Comparison of ENCODE assay signal across 11 cellular contexts in the genomic region with DNA sequence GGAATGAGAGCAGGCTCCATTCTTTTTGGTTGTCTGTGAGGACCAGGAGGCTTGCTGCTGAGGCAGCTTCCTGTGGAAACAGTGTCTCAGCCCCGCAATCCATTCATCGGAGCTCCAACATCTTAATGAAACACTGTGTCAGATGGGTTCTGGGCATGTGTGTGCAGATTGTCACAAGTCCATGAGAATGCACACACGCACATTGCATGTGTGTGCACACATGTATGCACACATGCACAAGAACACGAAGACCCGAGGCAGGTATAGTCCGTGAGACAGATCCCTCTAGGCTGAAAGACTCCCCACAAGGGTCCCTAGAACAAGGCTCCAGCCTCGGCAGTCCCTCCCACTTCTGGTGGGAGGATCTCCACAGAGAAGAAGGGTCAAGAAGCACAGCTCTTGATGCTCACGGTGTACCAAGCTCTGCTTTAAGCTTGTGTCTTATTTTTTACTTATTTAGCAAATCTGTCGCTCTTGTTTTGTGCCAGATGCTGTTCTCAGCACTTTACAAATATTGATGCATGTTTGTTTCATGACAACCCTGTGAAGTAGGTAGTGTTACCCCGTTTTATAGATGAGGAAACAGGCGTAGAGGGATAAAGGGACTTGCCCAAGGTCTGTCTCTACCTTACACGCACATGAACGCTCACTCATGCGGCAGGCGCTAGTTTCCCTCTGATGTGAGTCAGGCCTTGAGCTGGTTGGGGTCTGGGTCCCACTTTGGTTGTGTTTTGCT.
DNase-seq lines count a peak whose midpoint lies in the region; ATAC-seq and TF ChIP-seq lines count a peak whose summit lies in the region.
"Had no signal": no experiment of that assay in that cellular context is flagged by ENCODE, and none has a peak within 500 bp of the region (broad histone marks: within the 10 kb centered on the region; RNA-seq: fewer than 3 reads in every experiment).

No MANE protein-coding gene starts in this region.

- H3K27me3 ChIP-seq in transverse colon (no peaks in the 10 kb centered on the region), Karpas-422 (ENCODE audit: low read length) (no peaks in the 10 kb centered on the region)

- H3K36me3 ChIP-seq in transverse colon, result no peaks in the 10 kb centered on the region
- no peaks in the 10 kb centered on the region for H3K36me3 ChIP-seq in Karpas-422 (ENCODE audit: insufficient read depth, low read length)

- peak overlapping the region in 1 of 2 donors; percentile 57 for H3K27ac ChIP-seq in coronary artery
- H3K27ac ChIP-seq in transverse colon, result peak overlapping the region; percentile 61 to 76 (median 69)
- no peak overlapping the region for H3K27ac ChIP-seq in Karpas-422 (ENCODE audit: low read length)

- H3K9ac ChIP-seq in Karpas-422 (ENCODE audit: low read length), result no peak overlapping the region

- intact Hi-C loops in transverse colon (cut with DNase I; ENCODE audit: low total_unique reads), result no loop called here

- TF ChIP-seq POLR2A in transverse colon (IDR thresholded peaks at IDR 0.05), result no peak

- H2AFZ ChIP-seq in Karpas-422 (ENCODE audit: low read length), result no peak overlapping the region

- ATAC-seq in HG03439 (IDR thresholded peaks at IDR 0.05; ENCODE audit: unreplicated experiment), result no peak

- TF ChIP-seq CTCF in coronary artery (IDR thresholded peaks at IDR 0.05), result no peak
- no peak for TF ChIP-seq CTCF in transverse colon (IDR thresholded peaks at IDR 0.05)

- peak; percentile 50 for DNase-seq in activated effector memory CD4-positive, alpha-beta T cell treated with anti-CD3 and anti-CD28 coated beads, Interleukin-2, amount 50 U/mL, for 16 hours
- DNase-seq in activated effector memory CD4-positive, alpha-beta T cell treated with Interleukin-2 at 50 U/mL for 16 hours, result no peak
- DNase-seq in coronary artery (ENCODE audit: low spot score), result peak; percentile 55
- DNase-seq in mucosa of gallbladder (ENCODE audit: low spot score), result peak; percentile 9
- no peak for DNase-seq in transverse colon
- no peak for DNase-seq in Karpas-422
- DNase-seq in activated CD4-positive, alpha-beta T cell treated with anti-CD3 and anti-CD28 coated beads, Interleukin-2, amount 50 U/mL, for 48 hours, result no peak
- DNase-seq: ACHN; activated CD4-positive, alpha-beta memory T cell treated with anti-CD3 and anti-CD28 coated beads, Interleukin-2, amount 10 ng/mL, durations not matched to agents 7 days and 5 days; NCI-H69 had no signal

- H3K9me3 ChIP-seq in transverse colon, result no peaks in the 10 kb centered on the region
- H3K9me3 ChIP-seq in Karpas-422 (ENCODE audit: low read length), result no peaks in the 10 kb centered on the region

- no peaks in the 10 kb centered on the region for H4K20me1 ChIP-seq in Karpas-422 (ENCODE audit: insufficient read depth, low read depth, low read length)

- no peak for TF ChIP-seq EP300 in transverse colon (IDR thresholded peaks at IDR 0.05; ENCODE audit: low read depth)

- H3K4me3 ChIP-seq in coronary artery (no peak overlapping the region), transverse colon (no peak overlapping the region), Karpas-422 (ENCODE audit: low read length) (no peak overlapping the region)

- H3K4me1 ChIP-seq in transverse colon, result peaks cover 18 to 37% (median 32%) of the 10 kb centered on the region in 4 donors
- no peaks in the 10 kb centered on the region for H3K4me1 ChIP-seq in Karpas-422 (ENCODE audit: low read length)

- WGBS in transverse colon (ENCODE audit: low coverage in 1 of 2), 2 donors, result 79 to 89% methylated on average over 7 to 15 of the region's 15 CpGs

- no peak overlapping the region for H3K4me2 ChIP-seq in Karpas-422 (ENCODE audit: low read depth, low read length, poor library complexity, severe bottlenecking)

- no peaks in the 10 kb centered on the region for H3K79me2 ChIP-seq in Karpas-422 (ENCODE audit: low read length)

- no peaks in the 10 kb centered on the region for H3K9me2 ChIP-seq in Karpas-422 (replicated peaks; ENCODE audit: insufficient read depth, low read length)

- in situ Hi-C loops in transverse colon (cut with MboI; ENCODE audit: low pct_ligation_motif_present in 1 of 4, low pct_unique_long_range_greater_than_20kb in 1 of 4, low sequenced_read_pairs in 3 of 4), result no loop called here

Comparison
In these comparisons a context has a peak if more than half of its experiments do, and no peak if none do; other contexts are left out.
1. DNase-seq: peak in activated effector memory CD4-positive, alpha-beta T cell treated with anti-CD3 and anti-CD28 coated beads, Interleukin-2, amount 50 U/mL, for 16 hours (single experiment), coronary artery (single experiment) and mucosa of gallbladder (single experiment); none in activated effector memory CD4-positive, alpha-beta T cell treated with Interleukin-2 at 50 U/mL for 16 hours (single experiment), transverse colon (single experiment), Karpas-422 (single experiment) and activated CD4-positive, alpha-beta T cell treated with anti-CD3 and anti-CD28 coated beads, Interleukin-2, amount 50 U/mL, for 48 hours (0 of 2).